In genomic region chr12:53223006-53223305, GRCh38 we compare ENCODE assay signal across 12 cellular contexts. TPM values are rescaled to one million over a fixed set of nuclear protein-coding genes. Genes with fewer than 3 reads are reported as not detected.
A peak's percentile ranks its signal among the peaks of the same experiment; 100 is the strongest.
DNase-seq lines count a peak whose midpoint lies in the region; ATAC-seq and TF ChIP-seq lines count a peak whose summit lies in the region.
"Had no signal": no experiment of that assay in that cellular context is flagged by ENCODE, and none has a peak within 500 bp of the region (broad histone marks: within the 10 kb centered on the region; RNA-seq: fewer than 3 reads in every experiment).

No MANE protein-coding gene starts in this region.

- intact Hi-C loops in right cardiac atrium (cut with DNase I): no loop called here

- peaks cover 66% of the 10 kb centered on the region for H3K4me1 Mint-ChIP-seq in GM23338
- peaks cover 65% of the 10 kb centered on the region for H3K4me1 Mint-ChIP-seq in activated CD4-positive, alpha-beta memory T cell treated with anti-CD3 and anti-CD28 coated beads, Interleukin-2, amount 10 ng/mL, durations not matched to agents 7 days and 5 days

- no peaks in the 10 kb centered on the region for H4K20me1 ChIP-seq in GM23338 (replicated peaks; ENCODE audit: insufficient read depth)
- peaks cover 9% of the 10 kb centered on the region for H4K20me1 ChIP-seq in smooth muscle cell (ENCODE audit: low read depth)

- H3K79me2 ChIP-seq in GM23338 (replicated peaks; ENCODE audit: insufficient read depth) (peaks cover 19% of the 10 kb centered on the region), smooth muscle cell (ENCODE audit: low read depth) (no peaks in the 10 kb centered on the region)
- H3K79me2 ChIP-seq: parathyroid adenoma had no signal

- POLR2A ChIA-PET in activated CD4-positive, alpha-beta memory T cell treated with anti-CD3 and anti-CD28 coated beads, Interleukin-2, amount 10 ng/mL, durations not matched to agents 7 days and 5 days (lab: Charles Lee): interaction anchor here (0.7 to 2.3 kb wide), 8 partner anchors 8 to 278 kb away, joined by 3 to 12 read pairs (median 4); partner anchors contain the start of genes ESPL1 and TARBP2

- peak overlapping the region; percentile 80 for H3K27ac Mint-ChIP-seq in GM23338
- H3K27ac Mint-ChIP-seq in activated CD4-positive, alpha-beta memory T cell treated with anti-CD3 and anti-CD28 coated beads, Interleukin-2, amount 10 ng/mL, durations not matched to agents 7 days and 5 days: peak overlapping the region; percentile 96

- H3K9me2 ChIP-seq in GM23338 (ENCODE audit: insufficient read depth): no peaks in the 10 kb centered on the region

- H2AFZ ChIP-seq in GM23338: no peak overlapping the region; the same call in 1 of the 2 replicates
- H2AFZ ChIP-seq in smooth muscle cell (ENCODE audit: low read depth): no peak overlapping the region

- H3K4me2 ChIP-seq in GM23338 (peak overlapping the region; percentile 91), smooth muscle cell (peak overlapping the region; percentile 88)

- WGBS in right cardiac atrium: 41% methylated on average over 4 of the region's 4 CpGs
- WGBS in smooth muscle cell (ENCODE audit: low lambda C conversion rate): 35% methylated on average over 4 of the region's 4 CpGs

- peaks cover 4% of the 10 kb centered on the region; the same call in 1 of the 3 replicates for H3K9me3 Mint-ChIP-seq in GM23338
- no peaks in the 10 kb centered on the region for H3K9me3 Mint-ChIP-seq in activated CD4-positive, alpha-beta memory T cell treated with anti-CD3 and anti-CD28 coated beads, Interleukin-2, amount 10 ng/mL, durations not matched to agents 7 days and 5 days

- H3K4me1 ChIP-seq in GM23338 (ENCODE audit: insufficient read depth) (peaks cover 55% of the 10 kb centered on the region), right cardiac atrium (ENCODE audit: control insufficient read depth, insufficient read depth, low read length) (peaks cover 8% of the 10 kb centered on the region), smooth muscle cell (ENCODE audit: low read depth) (peaks cover 47% of the 10 kb centered on the region)

- peaks cover 5% of the 10 kb centered on the region for H3K36me3 Mint-ChIP-seq in GM23338 (ENCODE audit: low read depth)
- peaks cover 20% of the 10 kb centered on the region for H3K36me3 Mint-ChIP-seq in activated CD4-positive, alpha-beta memory T cell treated with anti-CD3 and anti-CD28 coated beads, Interleukin-2, amount 10 ng/mL, durations not matched to agents 7 days and 5 days (ENCODE audit: low read depth)

- H3K9ac ChIP-seq in smooth muscle cell (ENCODE audit: low read depth): no peak overlapping the region
- H3K9ac ChIP-seq: parathyroid adenoma had no signal

- H3K36me3 ChIP-seq in GM23338 (ENCODE audit: insufficient read depth): no peaks in the 10 kb centered on the region; the same call in 1 of the 2 replicates
- H3K36me3 ChIP-seq in smooth muscle cell (ENCODE audit: low read depth): no peaks in the 10 kb centered on the region

- peaks cover 31% of the 10 kb centered on the region for H3K27me3 Mint-ChIP-seq in GM23338 (ENCODE audit: insufficient read depth, low read depth, poor library complexity)
- H3K27me3 Mint-ChIP-seq in activated CD4-positive, alpha-beta memory T cell treated with anti-CD3 and anti-CD28 coated beads, Interleukin-2, amount 10 ng/mL, durations not matched to agents 7 days and 5 days: no peaks in the 10 kb centered on the region

- TF ChIP-seq CTCF in GM23338 (conservative IDR thresholded peaks at IDR 0.05; ENCODE audit: low read depth in 2 of 2) (no peak), smooth muscle cell (IDR thresholded peaks at IDR 0.05; ENCODE audit: borderline replicate concordance, insufficient read depth, poor library complexity, severe bottlenecking) (no peak)

- CTCF ChIA-PET in activated CD4-positive, alpha-beta memory T cell treated with anti-CD3 and anti-CD28 coated beads, Interleukin-2, amount 10 ng/mL, durations not matched to agents 7 days and 5 days (lab: Charles Lee): interaction anchor here (0.8 to 2.1 kb wide), 4 partner anchors 9 to 98 kb away, joined by 3 to 6 read pairs (median 3); partner anchors contain the start of gene AAAS

- H3K9me3 ChIP-seq in right cardiac atrium (ENCODE audit: control insufficient read depth, low read length): no peaks in the 10 kb centered on the region
- no peaks in the 10 kb centered on the region for H3K9me3 ChIP-seq in smooth muscle cell (replicated peaks; ENCODE audit: low read depth)

- H3F3A ChIP-seq in GM23338 (replicated peaks; ENCODE audit: low read depth) (peaks cover 32% of the 10 kb centered on the region), smooth muscle cell (ENCODE audit: low read depth) (peaks cover 23% of the 10 kb centered on the region)

- H3K27me3 ChIP-seq in GM23338 (ENCODE audit: insufficient read depth): peaks cover 15% of the 10 kb centered on the region
- H3K27me3 ChIP-seq in right cardiac atrium (ENCODE audit: control insufficient read depth, insufficient read depth): no peaks in the 10 kb centered on the region
- H3K27me3 ChIP-seq in smooth muscle cell (ENCODE audit: low read depth): no peaks in the 10 kb centered on the region

- ATAC-seq in GM23338: no peak
- no peak for ATAC-seq in right cardiac atrium
- no peak for ATAC-seq in HG02571 (IDR thresholded peaks at IDR 0.05; ENCODE audit: unreplicated experiment)
- no peak for ATAC-seq in GM21619 (IDR thresholded peaks at IDR 0.05; ENCODE audit: unreplicated experiment)
- no peak for ATAC-seq in HG03135 (IDR thresholded peaks at IDR 0.05; ENCODE audit: unreplicated experiment)
- ATAC-seq: esophagus mucosa had no signal

- H3K4me3 Mint-ChIP-seq in GM23338: peak overlapping the region; percentile 67
- H3K4me3 Mint-ChIP-seq in activated CD4-positive, alpha-beta memory T cell treated with anti-CD3 and anti-CD28 coated beads, Interleukin-2, amount 10 ng/mL, durations not matched to agents 7 days and 5 days: peak overlapping the region; percentile 76

- DNase-seq in GM23338 (ENCODE audit: low spot score) (peak; percentile 39), right cardiac atrium (no peak), smooth muscle cell (lab: John Stamatoyannopoulos, UW; ENCODE audit: unreplicated experiment) (no peak), NCI-H146 treated with DMSO at 0.1 percent for 48 hours (lab: John Stamatoyannopoulos, UW; ENCODE audit: unreplicated experiment) (no peak)
- DNase-seq in activated CD4-positive, alpha-beta memory T cell treated with anti-CD3 and anti-CD28 coated beads, Interleukin-2, amount 10 ng/mL, durations not matched to agents 7 days and 5 days: no peak
- DNase-seq: GDM1, NCI-H524 had no signal

- H3K27ac ChIP-seq in GM23338 (ENCODE audit: low read depth) (peak overlapping the region; percentile 39; the same call in 1 of the 2 replicates), right cardiac atrium (ENCODE audit: low read length) (peak overlapping the region; percentile 54), smooth muscle cell (ENCODE audit: low read depth) (peak overlapping the region; percentile 97)
- H3K27ac ChIP-seq: parathyroid adenoma had no signal

- peak overlapping the region; percentile 95 for H3K4me3 ChIP-seq in GM23338
- no peak overlapping the region for H3K4me3 ChIP-seq in right cardiac atrium (ENCODE audit: low read length)
- H3K4me3 ChIP-seq in smooth muscle cell: peak overlapping the region; percentile 15

TF ChIP-seq in GM23338, 12 proteins besides CTCF, POLR2A, EP300 and RAD21 (continues in another document):
- TF ChIP-seq ZNF331 (CRISPR knock-in tag; IDR thresholded peaks at IDR 0.05; ENCODE audit: low read depth) (no peak), ZNF114 (CRISPR knock-in tag; IDR thresholded peaks at IDR 0.05) (no peak), JUNB (IDR thresholded peaks at IDR 0.05; ENCODE audit: unreplicated experiment) (no peak)

RNA-seq across cellular contexts. Expression of gene RARG, which starts 9.1 kb away (rescaled TPM):
- total RNA-seq in GM23338 (2014; rRNA removed; shearing (Covaris generic)): 39.3 and 50.2 TPM in 2 replicates
- polyA plus RNA-seq in GM23338 (2016; fragmentation: Nextera tagmentation; extraction: Ambion mirVana): 16.4 and 18.5 TPM in 2 replicates
- 10 to 100 TPM; 46.1 to 47.4 TPM for total RNA-seq in activated CD4-positive, alpha-beta memory T cell treated with anti-CD3 and anti-CD28 coated beads, Interleukin-2, amount 10 ng/mL, durations not matched to agents 7 days and 5 days
- total RNA-seq in right cardiac atrium: 10 to 100 TPM; 11.7 to 26.2 (median 23.4) TPM
- 10.5 TPM for polyA plus RNA-seq in right cardiac atrium
- 19.9 and 21.8 TPM in 2 replicates for total RNA-seq in smooth muscle cell
- polyA plus RNA-seq in smooth muscle cell: 31.3 and 32.9 TPM in 2 replicates

RNA-seq across cellular contexts. Expression of gene ITGB7, which starts 15.9 kb away (rescaled TPM):
- total RNA-seq in GM23338 (2014; rRNA removed; shearing (Covaris generic)): 0.39 TPM in 1 of 2 replicates, not detected in the other
- polyA plus RNA-seq in GM23338 (2016; fragmentation: Nextera tagmentation; extraction: Ambion mirVana) (0.32 and 0.43 TPM in 2 replicates), right cardiac atrium (0.45 TPM), smooth muscle cell (1.5 TPM in 1 of 2 replicates, not detected in the other)
- 100 to 1,000 TPM; 780 to 786 TPM for total RNA-seq in activated CD4-positive, alpha-beta memory T cell treated with anti-CD3 and anti-CD28 coated beads, Interleukin-2, amount 10 ng/mL, durations not matched to agents 7 days and 5 days
- total RNA-seq in right cardiac atrium (1 to 10 TPM in 2 of 4 donors, under 1 TPM in 2; 0.88 to 2.8 (median 1.3) TPM), smooth muscle cell (5.8 TPM in 1 of 2 replicates, not detected in the other)

RNA-seq across cellular contexts. Expression of gene CSAD, which starts 42.2 kb away (rescaled TPM):
- total RNA-seq in GM23338 (2014; rRNA removed; shearing (Covaris generic)): 3.6 and 7.1 TPM in 2 replicates
- polyA plus RNA-seq in GM23338 (2016; fragmentation: Nextera tagmentation; extraction: Ambion mirVana): 3.1 and 3.2 TPM in 2 replicates
- total RNA-seq in activated CD4-positive, alpha-beta memory T cell treated with anti-CD3 and anti-CD28 coated beads, Interleukin-2, amount 10 ng/mL, durations not matched to agents 7 days and 5 days: 10 to 100 TPM; 28.6 to 31.0 TPM
- 10 to 100 TPM; 10.3 to 13.0 (median 12.3) TPM for total RNA-seq in right cardiac atrium
- polyA plus RNA-seq in right cardiac atrium: 16.2 TPM
- 9.0 and 10.6 TPM in 2 replicates for total RNA-seq in smooth muscle cell
- 4.8 and 11.8 TPM in 2 replicates for polyA plus RNA-seq in smooth muscle cell

RNA-seq across cellular contexts. Expression of gene ZNF740, which starts 42.4 kb away (rescaled TPM):
- total RNA-seq in GM23338 (2014; rRNA removed; shearing (Covaris generic)): 13.0 and 13.2 TPM in 2 replicates
- 1.3 and 2.6 TPM in 2 replicates for polyA plus RNA-seq in GM23338 (2016; fragmentation: Nextera tagmentation; extraction: Ambion mirVana)
- 10 to 100 TPM; 33.7 to 45.5 TPM for total RNA-seq in activated CD4-positive, alpha-beta memory T cell treated with anti-CD3 and anti-CD28 coated beads, Interleukin-2, amount 10 ng/mL, durations not matched to agents 7 days and 5 days
- total RNA-seq in right cardiac atrium: 10 to 100 TPM; 13.8 to 29.9 (median 22.4) TPM
- polyA plus RNA-seq in right cardiac atrium: 5.3 TPM
- total RNA-seq in smooth muscle cell: 5.2 and 7.6 TPM in 2 replicates
- polyA plus RNA-seq in smooth muscle cell: 1.0 and 3.1 TPM in 2 replicates

RNA-seq across cellular contexts. Expression of gene ESPL1, which starts 45.1 kb away (rescaled TPM):
- 39.6 and 56.5 TPM in 2 replicates for total RNA-seq in GM23338 (2014; rRNA removed; shearing (Covaris generic))
- polyA plus RNA-seq in GM23338 (2016; fragmentation: Nextera tagmentation; extraction: Ambion mirVana) (12.7 and 13.2 TPM in 2 replicates), right cardiac atrium (0.11 TPM), smooth muscle cell (2.0 and 3.5 TPM in 2 replicates)
- total RNA-seq in activated CD4-positive, alpha-beta memory T cell treated with anti-CD3 and anti-CD28 coated beads, Interleukin-2, amount 10 ng/mL, durations not matched to agents 7 days and 5 days: 10 to 100 TPM; 88.4 to 90.2 TPM
- total RNA-seq in right cardiac atrium (1 to 10 TPM in 1 of 4 donors, under 1 TPM in 3; 0.23 to 1.2 (median 0.40) TPM), smooth muscle cell (3.1 and 4.7 TPM in 2 replicates)

Comparison
In these comparisons a context has a peak if more than half of its experiments do, and no peak if none do; other contexts are left out.
1. H3K27ac ChIP-seq: peak in every context shown above with its lines; median percentile 97 in smooth muscle cell; 54 in right cardiac atrium; 39 in GM23338.
2. RNA of gene ITGB7, which starts 15.9 kb away (total RNA-seq): 780 to 786 TPM in activated CD4-positive, alpha-beta memory T cell treated with anti-CD3 and anti-CD28 coated beads, Interleukin-2, amount 10 ng/mL, durations not matched to agents 7 days and 5 days; 5.8 TPM in smooth muscle cell, 0.88 to 2.8 TPM in right cardiac atrium and 0.39 TPM in GM23338; every median in the first group is over 100 times any median in the second.